ENCODE assay signal across 33 cellular contexts in the genomic region with DNA sequence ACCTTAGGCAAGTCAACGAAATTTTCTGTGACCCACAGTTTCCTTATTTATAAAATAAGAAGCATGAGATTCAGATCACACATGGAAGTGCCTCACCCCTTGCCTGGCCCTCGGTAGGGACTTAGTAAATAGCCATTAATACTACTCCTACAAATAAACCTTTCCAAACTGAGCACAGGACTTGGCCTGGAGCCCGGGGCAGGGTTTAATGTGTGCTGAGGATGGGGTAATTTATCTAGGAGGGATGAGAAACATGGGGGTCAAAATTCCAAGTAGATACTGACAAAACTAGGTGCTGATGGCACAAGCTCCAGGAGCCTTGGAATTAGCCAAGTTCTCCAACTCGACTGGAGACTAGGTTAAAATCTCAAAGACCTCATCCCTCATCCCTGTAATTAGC. TPM values are rescaled to one million over a fixed set of nuclear protein-coding genes. Genes with fewer than 3 reads are reported as not detected.
DNase-seq lines count a peak whose midpoint lies in the region; ATAC-seq, FAIRE-seq and TF ChIP-seq lines count a peak whose summit lies in the region.
"Had no signal": no experiment of that assay in that cellular context is flagged by ENCODE, and none has a peak within 500 bp of the region (broad histone marks: within the 10 kb centered on the region; RNA-seq: fewer than 3 reads in every experiment).

No MANE protein-coding gene starts in this region.

- TF ChIP-seq CTCF in fibroblast of villous mesenchyme (IDR thresholded peaks at IDR 0.05; ENCODE audit: insufficient read depth, low read depth, low read length) (no peak), kidney (IDR thresholded peaks at IDR 0.05; ENCODE audit: borderline replicate concordance, extremely low read depth, insufficient read depth) (no peak)

- H3K27me3 ChIP-seq in small intestine (ENCODE audit: control insufficient read depth in 2 of 2, insufficient read depth in 2 of 2, low read length in 2 of 2): no peaks in the 10 kb centered on the region
- H3K27me3 ChIP-seq: gastrocnemius medialis, hepatocyte, spleen, thyroid gland, uterus had no signal

- H3K4me1 Mint-ChIP-seq in activated naive CD8-positive, alpha-beta T cell treated with anti-CD3 and anti-CD28 coated beads, Interleukin-2, amount 50 U/mL, for 24 hours: peaks cover 51% of the 10 kb centered on the region
- H3K4me1 Mint-ChIP-seq in activated naive CD8-positive, alpha-beta T cell treated with anti-CD3 and anti-CD28 coated beads for 36 hours: peaks cover 44% of the 10 kb centered on the region
- H3K4me1 Mint-ChIP-seq: activated B cell treated with CpG ODN at 0.5 μM for 24 hours had no signal

- peaks cover 5% of the 10 kb centered on the region for H3K36me3 Mint-ChIP-seq in activated naive CD8-positive, alpha-beta T cell treated with anti-CD3 and anti-CD28 coated beads, Interleukin-2, amount 50 U/mL, for 24 hours (ENCODE audit: low read depth)
- peaks cover 29% of the 10 kb centered on the region for H3K36me3 Mint-ChIP-seq in activated naive CD8-positive, alpha-beta T cell treated with anti-CD3 and anti-CD28 coated beads for 36 hours

- H3K36me3 ChIP-seq in small intestine (ENCODE audit: control insufficient read depth in 2 of 2, insufficient read depth in 2 of 2, low read length in 2 of 2): no peaks in the 10 kb centered on the region
- no peaks in the 10 kb centered on the region for H3K36me3 ChIP-seq in kidney (ENCODE audit: control insufficient read depth in 1 of 2, insufficient read depth in 2 of 2, low read length in 2 of 2)
- H3K36me3 ChIP-seq: gastrocnemius medialis, spleen, thyroid gland, uterus had no signal

- H3K27me3 Mint-ChIP-seq in activated naive CD8-positive, alpha-beta T cell treated with anti-CD3 and anti-CD28 coated beads, Interleukin-2, amount 50 U/mL, for 24 hours: no peaks in the 10 kb centered on the region
- no peaks in the 10 kb centered on the region for H3K27me3 Mint-ChIP-seq in activated naive CD8-positive, alpha-beta T cell treated with anti-CD3 and anti-CD28 coated beads for 36 hours
- H3K27me3 Mint-ChIP-seq: activated B cell treated with CpG ODN at 0.5 μM for 24 hours; activated CD4-positive, alpha-beta T cell treated with anti-CD3 and anti-CD28 coated beads, Interleukin-2, amount 10 ng/mL, durations not matched to agents 7 days and 5 days; activated naive CD8-positive, alpha-beta T cell had no signal

- H3K9ac ChIP-seq in kidney (ENCODE audit: low read length in 2 of 2): no peak overlapping the region

- H3K27ac ChIP-seq in small intestine (ENCODE audit: low read depth in 1 of 2, low read length in 1 of 2) (peak overlapping the region in 1 of 2 donors; percentile 61), kidney (ENCODE audit: low read depth in 2 of 2, low read length in 2 of 2) (no peak overlapping the region)
- H3K27ac ChIP-seq: gastrocnemius medialis, hepatocyte, SK-N-MC, thyroid gland, uterus had no signal

- no peak for ATAC-seq in activated naive CD8-positive, alpha-beta T cell treated with anti-CD3 and anti-CD28 coated beads, Interleukin-2, amount 50 U/mL, for 24 hours
- ATAC-seq in GM19452 (IDR thresholded peaks at IDR 0.05; ENCODE audit: unreplicated experiment): no peak
- ATAC-seq: gastrocnemius medialis, K562 had no signal

- H3K4me3 ChIP-seq in fibroblast of villous mesenchyme (ENCODE audit: low read depth, low read length): no peak overlapping the region
- H3K4me3 ChIP-seq in small intestine (ENCODE audit: low read depth in 1 of 2, low read length in 2 of 2): no peak overlapping the region
- H3K4me3 ChIP-seq in kidney (ENCODE audit: low read length in 2 of 2): no peak overlapping the region
- H3K4me3 ChIP-seq: gastrocnemius medialis, hepatocyte, K562, SK-N-MC, spleen, thyroid gland, uterus had no signal

- H3K9me3 Mint-ChIP-seq in activated naive CD8-positive, alpha-beta T cell treated with anti-CD3 and anti-CD28 coated beads, Interleukin-2, amount 50 U/mL, for 24 hours: no peaks in the 10 kb centered on the region
- peaks cover 6% of the 10 kb centered on the region for H3K9me3 Mint-ChIP-seq in activated naive CD8-positive, alpha-beta T cell treated with anti-CD3 and anti-CD28 coated beads for 36 hours
- H3K9me3 Mint-ChIP-seq: activated CD4-positive, alpha-beta T cell treated with anti-CD3 and anti-CD28 coated beads, Interleukin-2, amount 10 ng/mL, durations not matched to agents 7 days and 5 days had no signal

- H3K4me1 ChIP-seq in small intestine (ENCODE audit: control insufficient read depth in 2 of 2, insufficient read depth in 1 of 2, low read depth in 1 of 2, low read length in 1 of 2) (peaks cover 0 to 3% of the 10 kb centered on the region in 2 donors), kidney (ENCODE audit: control insufficient read depth in 1 of 2, insufficient read depth in 1 of 2, low read depth in 1 of 2, low read length in 2 of 2) (no peaks in the 10 kb centered on the region)
- H3K4me1 ChIP-seq: Caco-2, gastrocnemius medialis, uterus had no signal

- intact Hi-C loops in kidney (cut with DNase I): no loop called here

- FAIRE-seq in small intestine (lab: Jason Lieb, UNC): no peak
- FAIRE-seq in kidney (lab: Jason Lieb, UNC): no peak
- FAIRE-seq: astrocyte, endometrium, G401.6, HTR-8/SVneo, K562 had no signal

- H3K4me3 Mint-ChIP-seq in activated naive CD8-positive, alpha-beta T cell treated with anti-CD3 and anti-CD28 coated beads, Interleukin-2, amount 50 U/mL, for 24 hours: no peak overlapping the region
- H3K4me3 Mint-ChIP-seq in activated naive CD8-positive, alpha-beta T cell treated with anti-CD3 and anti-CD28 coated beads for 36 hours: no peak overlapping the region
- H3K4me3 Mint-ChIP-seq: activated B cell treated with CpG ODN at 0.5 μM for 24 hours; activated CD4-positive, alpha-beta T cell treated with anti-CD3 and anti-CD28 coated beads, Interleukin-2, amount 10 ng/mL, durations not matched to agents 7 days and 5 days; activated naive CD8-positive, alpha-beta T cell had no signal

- peak overlapping the region; percentile 20 for H3K27ac Mint-ChIP-seq in activated naive CD8-positive, alpha-beta T cell treated with anti-CD3 and anti-CD28 coated beads, Interleukin-2, amount 50 U/mL, for 24 hours
- no peak overlapping the region for H3K27ac Mint-ChIP-seq in activated naive CD8-positive, alpha-beta T cell treated with anti-CD3 and anti-CD28 coated beads for 36 hours
- H3K27ac Mint-ChIP-seq: activated B cell treated with CpG ODN at 0.5 μM for 24 hours; activated CD4-positive, alpha-beta T cell treated with anti-CD3 and anti-CD28 coated beads, Interleukin-2, amount 10 ng/mL, durations not matched to agents 7 days and 5 days had no signal

- no peak for DNase-seq in activated naive CD8-positive, alpha-beta T cell treated with anti-CD3 and anti-CD28 coated beads, Interleukin-2, amount 50 U/mL, for 24 hours
- DNase-seq in activated naive CD8-positive, alpha-beta T cell treated with anti-CD3 and anti-CD28 coated beads for 36 hours: no peak
- peak; percentile 22 for DNase-seq in NCI-H69 (lab: John Stamatoyannopoulos, UW)
- peak; percentile 35 for DNase-seq in fibroblast of villous mesenchyme (ENCODE audit: low read depth)
- DNase-seq in small intestine: peak; percentile 45
- DNase-seq in kidney: no peak
- DNase-seq: activated B cell treated with CpG ODN at 0.5 μM for 24 hours; activated CD4-positive, alpha-beta T cell treated with anti-CD3 and anti-CD28 coated beads, Interleukin-2, amount 10 ng/mL, durations not matched to agents 7 days and 5 days; Caco-2; central memory CD4-positive, alpha-beta T cell; dermis blood vessel endothelial cell; DMS79; gastrocnemius medialis; H7; mammary epithelial cell; NCI-H1092; NCI-H1694; NCI-H446 treated with DMSO at 0.1 percent for 48 hours; OCI-M1; posterior cingulate gyrus; spleen; stimulated activated CD4-positive, alpha-beta T cell treated with anti-CD3 and anti-CD28 coated beads, Interleukin-2, amount 100 ng/mL, for 24 hours; thyroid gland; uterus had no signal

- WGBS in small intestine, 3 donors: 20 to 46% (median 23%) methylated on average over 4 of the region's 4 CpGs

- no peaks in the 10 kb centered on the region for H3K9me3 ChIP-seq in small intestine (ENCODE audit: control insufficient read depth, low read depth)
- no peaks in the 10 kb centered on the region for H3K9me3 ChIP-seq in kidney (ENCODE audit: control insufficient read depth in 1 of 2, low read length in 2 of 2)
- H3K9me3 ChIP-seq: gastrocnemius medialis, thyroid gland, uterus had no signal

RNA-seq across cellular contexts. Expression of gene PITPNC1, which starts 35.0 kb away (rescaled TPM):
- 10 to 100 TPM; 50.1 to 51.1 TPM for total RNA-seq in activated naive CD8-positive, alpha-beta T cell treated with anti-CD3 and anti-CD28 coated beads for 36 hours
- total RNA-seq in fibroblast of villous mesenchyme: 3.9 and 4.3 TPM in 2 replicates
- polyA plus RNA-seq in small intestine: 10 to 100 TPM in 1 of 3 donors, 1 to 10 TPM in 1, under 1 TPM in 1; 0.67 to 11.7 (median 3.5) TPM
- total RNA-seq in kidney: 41.3 TPM
- 14.2 TPM for polyA plus RNA-seq in kidney (ENCODE audit: insufficient read depth, low read depth, low replicate concordance)

RNA-seq across cellular contexts. Expression of gene PSMD12, which starts 45.7 kb away (rescaled TPM):
- total RNA-seq in activated naive CD8-positive, alpha-beta T cell treated with anti-CD3 and anti-CD28 coated beads for 36 hours: 100 to 1,000 TPM; 105 to 110 TPM
- total RNA-seq in fibroblast of villous mesenchyme (19.6 and 32.4 TPM in 2 replicates), kidney (46.0 TPM)
- polyA plus RNA-seq in small intestine (10 to 100 TPM; 12.5 to 17.4 (median 15.9) TPM), kidney (ENCODE audit: insufficient read depth, low read depth, low replicate concordance) (26.0 TPM)

Comparison
In these comparisons a context has a peak if more than half of its experiments do, and no peak if none do; other contexts are left out.
1. DNase-seq: peak in NCI-H69 (single experiment), fibroblast of villous mesenchyme (single experiment) and small intestine (single experiment); none in activated naive CD8-positive, alpha-beta T cell treated with anti-CD3 and anti-CD28 coated beads, Interleukin-2, amount 50 U/mL, for 24 hours (single experiment), activated naive CD8-positive, alpha-beta T cell treated with anti-CD3 and anti-CD28 coated beads for 36 hours (single experiment) and kidney (single experiment).